In the genomic region with DNA sequence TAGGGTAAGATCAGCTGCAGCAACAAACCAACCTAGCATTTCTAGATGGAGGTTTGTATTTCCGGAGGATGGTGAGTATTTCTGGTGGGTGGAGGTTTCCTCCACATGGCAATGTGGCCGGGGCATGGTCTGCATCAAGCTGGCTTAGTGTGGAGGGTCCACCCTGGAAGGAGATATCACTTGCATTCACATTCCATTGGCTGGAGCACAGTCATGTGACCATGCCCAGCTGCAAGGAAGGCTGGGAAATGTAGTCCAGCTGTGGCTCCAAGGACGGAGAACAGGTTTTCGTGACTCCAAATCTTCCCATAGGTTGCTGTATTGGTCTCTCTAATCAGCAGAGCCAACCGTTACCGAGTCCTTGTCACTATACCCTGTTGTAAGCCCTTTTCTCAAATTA, we compare ENCODE assay signal across 8 cellular contexts.
A peak's percentile ranks its signal among the peaks of the same experiment; 100 is the strongest.
DNase-seq lines count a peak whose midpoint lies in the region; ATAC-seq and TF ChIP-seq lines count a peak whose summit lies in the region.

No MANE protein-coding gene starts in this region.

- ATAC-seq in Right ventricle myocardium inferior, result no peak

- DNase-seq in COLO668 (lab: John Stamatoyannopoulos, UW; ENCODE audit: unreplicated experiment) (peak; percentile 19), HT1080 (ENCODE audit: low read depth) (peak; percentile 30), mesenchymal stem cell (peak; percentile 63), type B pancreatic cell (ENCODE audit: extremely low spot score, unreplicated experiment) (no peak), NCI-H187 treated with DMSO at 0.1 percent for 48 hours (lab: John Stamatoyannopoulos, UW) (no peak), Right ventricle myocardium inferior (ENCODE audit: missing footprints) (no peak)

- no peak overlapping the region for H3K4me2 ChIP-seq in mesenchymal stem cell (ENCODE audit: low read length, poor library complexity, severe bottlenecking)

- H3K9me3 Mint-ChIP-seq in T-helper 1 cell treated with Interleukin-12 subunit alpha and Interleukin-12 subunit beta and Interleukin-4 antibody, amounts not matched to agents 30 μg/mL and 1 μg/mL, for 36 hours, result no peaks in the 10 kb centered on the region
- peaks cover 0 to 4% (median 0%) of the 10 kb centered on the region in 5 experiments for H3K9me3 Mint-ChIP-seq in brain
- H3K9me3 Mint-ChIP-seq in type B pancreatic cell, result no peaks in the 10 kb centered on the region

- no peak overlapping the region for H3K27ac ChIP-seq in mesenchymal stem cell (ENCODE audit: low read length, poor library complexity, severe bottlenecking)

- H3K23ac ChIP-seq in mesenchymal stem cell (ENCODE audit: low read length in 2 of 2), result no peak overlapping the region

- H3K27ac Mint-ChIP-seq in T-helper 1 cell treated with Interleukin-12 subunit alpha and Interleukin-12 subunit beta and Interleukin-4 antibody, amounts not matched to agents 30 μg/mL and 1 μg/mL, for 36 hours, result peak overlapping the region; percentile 60
- H3K27ac Mint-ChIP-seq in brain, result peak overlapping the region in 4 of 5 experiments; percentile 53 to 96 (median 87)
- peak overlapping the region; percentile 72 for H3K27ac Mint-ChIP-seq in type B pancreatic cell

- no peak overlapping the region for H3K4me3 Mint-ChIP-seq in T-helper 1 cell treated with Interleukin-12 subunit alpha and Interleukin-12 subunit beta and Interleukin-4 antibody, amounts not matched to agents 30 μg/mL and 1 μg/mL, for 36 hours
- H3K4me3 Mint-ChIP-seq in brain (peak overlapping the region in 4 of 5 experiments; percentile 9 to 66 (median 45)), type B pancreatic cell (peak overlapping the region; percentile 24)

- H3K27me3 Mint-ChIP-seq in T-helper 1 cell treated with Interleukin-12 subunit alpha and Interleukin-12 subunit beta and Interleukin-4 antibody, amounts not matched to agents 30 μg/mL and 1 μg/mL, for 36 hours (ENCODE audit: low read depth), result no peaks in the 10 kb centered on the region
- H3K27me3 Mint-ChIP-seq in brain (no peaks in the 10 kb centered on the region), type B pancreatic cell (no peaks in the 10 kb centered on the region)

- H3K4me3 ChIP-seq in mesenchymal stem cell (ENCODE audit: insufficient read depth in 1 of 2, low read depth in 1 of 2, low read length in 2 of 2), result no peak overlapping the region

- H3K27me3 ChIP-seq in mesenchymal stem cell (ENCODE audit: control insufficient read depth in 1 of 2, insufficient read depth in 1 of 2, low read length in 2 of 2), result no peaks in the 10 kb centered on the region

- H3K4me1 Mint-ChIP-seq in T-helper 1 cell treated with Interleukin-12 subunit alpha and Interleukin-12 subunit beta and Interleukin-4 antibody, amounts not matched to agents 30 μg/mL and 1 μg/mL, for 36 hours (ENCODE audit: low read depth), result peaks cover 38% of the 10 kb centered on the region
- peaks cover 87% of the 10 kb centered on the region for H3K4me1 Mint-ChIP-seq in brain
- peaks cover 57% of the 10 kb centered on the region for H3K4me1 Mint-ChIP-seq in type B pancreatic cell (ENCODE audit: unreplicated experiment)

- no peak overlapping the region for H2BK15ac ChIP-seq in mesenchymal stem cell (ENCODE audit: low read depth, poor library complexity, severe bottlenecking)

- no peak overlapping the region for H4K8ac ChIP-seq in mesenchymal stem cell (ENCODE audit: low read length)

- H3K4me1 ChIP-seq in mesenchymal stem cell (ENCODE audit: control insufficient read depth, insufficient read depth, low read depth, low read length), result peaks cover 31% of the 10 kb centered on the region

- no peak overlapping the region for H3K14ac ChIP-seq in mesenchymal stem cell (ENCODE audit: low read length in 2 of 2)

- TF ChIP-seq CTCF in brain (conservative IDR thresholded peaks at IDR 0.05) (no peak), type B pancreatic cell (conservative IDR thresholded peaks at IDR 0.05) (no peak)

- H3K9ac ChIP-seq in mesenchymal stem cell (ENCODE audit: low read length), result no peak overlapping the region

- H2BK120ac ChIP-seq in mesenchymal stem cell (ENCODE audit: low read depth, low read length), result no peak overlapping the region

- no peaks in the 10 kb centered on the region for H3K9me3 ChIP-seq in mesenchymal stem cell (ENCODE audit: control insufficient read depth, low read length)

- H2BK5ac ChIP-seq in mesenchymal stem cell (ENCODE audit: low read depth, low read length, poor library complexity, severe bottlenecking), result no peak overlapping the region

- H2AK5ac ChIP-seq in mesenchymal stem cell (ENCODE audit: low read length, severe bottlenecking), result no peak overlapping the region

- intact Hi-C loops in Right ventricle myocardium inferior (cut with DNase I), result no loop called here

- H2AFZ ChIP-seq in mesenchymal stem cell (ENCODE audit: low read depth, low read length), result no peak overlapping the region

- no peak overlapping the region for H3K18ac ChIP-seq in mesenchymal stem cell (ENCODE audit: low read depth in 1 of 2, low read length in 2 of 2)

- no peak overlapping the region for H2BK12ac ChIP-seq in mesenchymal stem cell (ENCODE audit: low read length in 2 of 2)

- H3K4ac ChIP-seq in mesenchymal stem cell (ENCODE audit: low read depth in 1 of 2, low read length in 2 of 2), result no peak overlapping the region

- H3K36me3 ChIP-seq in mesenchymal stem cell (ENCODE audit: control insufficient read depth in 1 of 2, insufficient read depth in 2 of 2, low read depth in 1 of 2, low read length in 2 of 2), result peaks cover 0 to 20% of the 10 kb centered on the region in 2 experiments

- H3K79me1 ChIP-seq in mesenchymal stem cell (replicated peaks; ENCODE audit: low read length, poor library complexity, severe bottlenecking), result peaks cover 50% of the 10 kb centered on the region

- no peaks in the 10 kb centered on the region for H3K36me3 Mint-ChIP-seq in T-helper 1 cell treated with Interleukin-12 subunit alpha and Interleukin-12 subunit beta and Interleukin-4 antibody, amounts not matched to agents 30 μg/mL and 1 μg/mL, for 36 hours (ENCODE audit: low read depth)
- H3K36me3 Mint-ChIP-seq in brain, result no peaks in the 10 kb centered on the region
- peaks cover 3% of the 10 kb centered on the region for H3K36me3 Mint-ChIP-seq in type B pancreatic cell

- peak overlapping the region; percentile 32 for H4K91ac ChIP-seq in mesenchymal stem cell (ENCODE audit: low read length)

- WGBS in mesenchymal stem cell, result 48% methylated on average over 6 of the region's 6 CpGs

Comparison
In these comparisons a context has a peak if more than half of its experiments do, and no peak if none do; other contexts are left out.
1. DNase-seq: peak in COLO668 (single experiment), HT1080 (single experiment) and mesenchymal stem cell (single experiment); none in type B pancreatic cell (single experiment), NCI-H187 treated with DMSO at 0.1 percent for 48 hours (single experiment) and Right ventricle myocardium inferior (single experiment).
2. Peak in every context shown above with its lines, with median percentiles within 50 percentile points of each other: H3K27ac Mint-ChIP-seq.